15 cellular contexts compared by ENCODE assay signal in the genomic region with DNA sequence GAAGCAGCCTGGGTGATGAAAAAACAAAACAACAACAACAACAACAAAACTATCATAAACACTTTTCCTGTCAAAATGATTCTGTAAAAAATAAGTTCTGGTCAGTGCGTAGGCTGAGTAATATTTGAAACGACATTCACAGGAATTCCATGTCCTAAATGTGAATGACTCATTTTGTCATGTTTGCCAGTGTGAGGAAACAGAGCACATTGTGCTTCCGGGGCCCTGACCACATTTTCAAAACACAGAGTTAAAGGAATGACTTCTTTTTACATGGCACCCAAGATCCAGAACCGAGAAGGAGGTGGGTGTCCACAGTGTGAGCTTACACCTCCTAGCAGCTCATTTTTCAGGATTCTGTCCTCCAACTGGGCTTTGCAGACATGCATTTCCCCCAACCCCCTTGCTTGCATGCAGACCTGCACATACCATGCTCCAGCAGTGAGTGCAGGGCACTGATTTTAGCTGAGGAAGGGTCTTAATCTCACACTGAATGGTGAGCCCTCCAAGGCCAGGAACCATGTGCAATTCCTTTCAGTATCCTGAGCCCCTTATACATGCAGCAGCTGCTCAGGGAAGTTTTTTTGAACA. TPM values are rescaled to one million over a fixed set of nuclear protein-coding genes. Genes with fewer than 3 reads are reported as not detected.
DNase-seq lines count a peak whose midpoint lies in the region; ATAC-seq, FAIRE-seq and TF ChIP-seq lines count a peak whose summit lies in the region.
"Had no signal": no experiment of that assay in that cellular context is flagged by ENCODE, and none has a peak within 500 bp of the region (broad histone marks: within the 10 kb centered on the region; RNA-seq: fewer than 3 reads in every experiment).

No MANE protein-coding gene starts in this region.

- POLR2A ChIA-PET in activated CD8-positive, alpha-beta T cell treated with anti-CD3 and anti-CD28 coated beads for 36 hours (lab: Charles Lee): no interaction called here

- H3K4me2 ChIP-seq in fibroblast of lung (ENCODE audit: extremely low read depth, insufficient read depth, low read length): no peak overlapping the region

- H3K27ac Mint-ChIP-seq in CD14-positive monocyte: peak overlapping the region; percentile 83 to 94 (median 88)
- no peak overlapping the region for H3K27ac Mint-ChIP-seq in activated CD8-positive, alpha-beta T cell treated with anti-CD3 and anti-CD28 coated beads for 36 hours
- H3K27ac Mint-ChIP-seq: activated CD4-positive, alpha-beta T cell treated with anti-CD3 and anti-CD28 coated beads for 36 hours; IgD-negative memory B cell had no signal

- in situ Hi-C loops in gastrocnemius medialis (cut with MboI; ENCODE audit: low sequenced_read_pairs in 4 of 4): no loop called here

- intact Hi-C loops in CD14-positive monocyte (cut with micrococcal nuclease) (no loop called here), gastrocnemius medialis (cut with DNase I; ENCODE audit: low total_unique reads) (no loop called here)
- intact Hi-C loops in activated CD8-positive, alpha-beta T cell treated with anti-CD3 and anti-CD28 coated beads for 36 hours (cut with micrococcal nuclease): no loop called here

- ATAC-seq in activated CD8-positive, alpha-beta T cell treated with anti-CD3 and anti-CD28 coated beads for 36 hours: no peak
- ATAC-seq in HG03039 (IDR thresholded peaks at IDR 0.05; ENCODE audit: unreplicated experiment): no peak
- no peak for ATAC-seq in gastrocnemius medialis
- ATAC-seq: activated CD4-positive, alpha-beta T cell treated with anti-CD3 and anti-CD28 coated beads for 36 hours had no signal

- FAIRE-seq in RCC 7860 (lab: Jason Lieb, UNC): peak; percentile 45

- no peaks in the 10 kb centered on the region for H4K20me1 ChIP-seq in fibroblast of lung (ENCODE audit: control insufficient read depth, extremely low read depth, insufficient read depth, low read length)

- TF ChIP-seq CTCF in CD14-positive monocyte (IDR thresholded peaks at IDR 0.05) (no peak), fibroblast of lung (conservative IDR thresholded peaks at IDR 0.05 in 1 of 2, IDR thresholded peaks at IDR 0.05 in 1 of 2; ENCODE audit: low read depth in 1 of 2, low read length in 2 of 2) (no peak), neutrophil (IDR thresholded peaks at IDR 0.05) (no peak), gastrocnemius medialis (IDR thresholded peaks at IDR 0.05 in 4 of 5, conservative IDR thresholded peaks at IDR 0.05 in 1 of 5) (no peak)
- TF ChIP-seq CTCF in activated CD8-positive, alpha-beta T cell treated with anti-CD3 and anti-CD28 coated beads for 36 hours (IDR thresholded peaks at IDR 0.05): no peak

- no peaks in the 10 kb centered on the region for H3K79me2 ChIP-seq in fibroblast of lung (ENCODE audit: control insufficient read depth, insufficient read depth, low read length)

- H3K4me1 ChIP-seq in fibroblast of lung (ENCODE audit: control insufficient read depth, extremely low read depth, insufficient read depth, low read length) (no peaks in the 10 kb centered on the region), neutrophil (ENCODE audit: control insufficient read depth in 1 of 2, insufficient read depth in 1 of 2, low read depth in 1 of 2, low read length in 1 of 2) (peaks cover 23 to 41% of the 10 kb centered on the region in 2 experiments), gastrocnemius medialis (no peaks in the 10 kb centered on the region)
- H3K4me1 ChIP-seq: uterus had no signal

- H3K4me3 Mint-ChIP-seq in CD14-positive monocyte: peak overlapping the region in 1 of 2 donors; percentile 82
- no peak overlapping the region for H3K4me3 Mint-ChIP-seq in activated CD8-positive, alpha-beta T cell treated with anti-CD3 and anti-CD28 coated beads for 36 hours
- H3K4me3 Mint-ChIP-seq: activated CD4-positive, alpha-beta T cell treated with anti-CD3 and anti-CD28 coated beads for 36 hours; IgD-negative memory B cell had no signal

- peaks cover 0 to 3% (median 0%) of the 10 kb centered on the region in 7 donors for H3K9me3 Mint-ChIP-seq in CD14-positive monocyte
- H3K9me3 Mint-ChIP-seq in activated CD8-positive, alpha-beta T cell treated with anti-CD3 and anti-CD28 coated beads for 36 hours: no peaks in the 10 kb centered on the region
- H3K9me3 Mint-ChIP-seq: IgD-negative memory B cell had no signal

- CTCF ChIA-PET in activated CD8-positive, alpha-beta T cell treated with anti-CD3 and anti-CD28 coated beads for 36 hours (lab: Charles Lee): interaction anchor here (1.0 to 1.4 kb wide), 2 partner anchors 35 to 122 kb away, joined by 3 read pairs; no protein-coding TSS in a partner anchor

- peaks cover 50% of the 10 kb centered on the region for H3K4me1 Mint-ChIP-seq in CD14-positive monocyte
- no peaks in the 10 kb centered on the region for H3K4me1 Mint-ChIP-seq in activated CD8-positive, alpha-beta T cell treated with anti-CD3 and anti-CD28 coated beads for 36 hours (ENCODE audit: low read depth)
- H3K4me1 Mint-ChIP-seq: IgD-negative memory B cell had no signal

- no peaks in the 10 kb centered on the region for H3K36me3 Mint-ChIP-seq in CD14-positive monocyte
- H3K36me3 Mint-ChIP-seq in activated CD8-positive, alpha-beta T cell treated with anti-CD3 and anti-CD28 coated beads for 36 hours (ENCODE audit: low read depth): no peaks in the 10 kb centered on the region
- H3K36me3 Mint-ChIP-seq: IgD-negative memory B cell had no signal

- peaks cover 0 to 1% (median 0%) of the 10 kb centered on the region in 3 donors for H3K27me3 Mint-ChIP-seq in CD14-positive monocyte (ENCODE audit: low read depth in 3 of 3)
- peaks cover 7% of the 10 kb centered on the region for H3K27me3 Mint-ChIP-seq in activated CD8-positive, alpha-beta T cell treated with anti-CD3 and anti-CD28 coated beads for 36 hours

- H3K36me3 ChIP-seq in fibroblast of lung (ENCODE audit: control insufficient read depth, insufficient read depth, low read length): no peaks in the 10 kb centered on the region
- no peaks in the 10 kb centered on the region for H3K36me3 ChIP-seq in neutrophil
- H3K36me3 ChIP-seq in gastrocnemius medialis: no peaks in the 10 kb centered on the region
- H3K36me3 ChIP-seq: uterus had no signal

- no peak for TF ChIP-seq POLR2A in gastrocnemius medialis (IDR thresholded peaks at IDR 0.05)

- H3K9ac ChIP-seq in fibroblast of lung (ENCODE audit: insufficient read depth, low read length): no peak overlapping the region

- DNase-seq in CD14-positive monocyte (ENCODE audit: low spot score) (no peak), RCC 7860 (ENCODE audit: low spot score) (no peak), fibroblast of lung (ENCODE audit: low read depth in 2 of 2) (peak; percentile 48 to 78), NCI-H2081 (lab: John Stamatoyannopoulos, UW) (no peak), gastrocnemius medialis (no peak)
- DNase-seq in activated CD8-positive, alpha-beta T cell treated with anti-CD3 and anti-CD28 coated beads for 36 hours: no peak
- DNase-seq: activated CD4-positive, alpha-beta T cell treated with anti-CD3 and anti-CD28 coated beads for 36 hours; activated naive CD4-positive, alpha-beta T cell treated with Interleukin-2 at 50 U/mL for 16 hours; C1 segment of cervical spinal cord; NCI-H2171 treated with DMSO at 0.1 percent for 48 hours; SHP77; uterus had no signal

- no peaks in the 10 kb centered on the region for H3K9me3 ChIP-seq in fibroblast of lung (ENCODE audit: control insufficient read depth, insufficient read depth, low read depth, low read length)
- no peaks in the 10 kb centered on the region for H3K9me3 ChIP-seq in neutrophil
- no peaks in the 10 kb centered on the region for H3K9me3 ChIP-seq in gastrocnemius medialis
- H3K9me3 ChIP-seq: uterus had no signal

- no peak overlapping the region for H2AFZ ChIP-seq in fibroblast of lung (ENCODE audit: low read length)

- no peak overlapping the region for H3K27ac ChIP-seq in fibroblast of lung (ENCODE audit: insufficient read depth, low read length)
- peak overlapping the region; percentile 70 for H3K27ac ChIP-seq in neutrophil
- peak overlapping the region in 1 of 4 donors; percentile 38 for H3K27ac ChIP-seq in gastrocnemius medialis
- H3K27ac ChIP-seq: uterus had no signal

- no peak overlapping the region for H3K4me3 ChIP-seq in fibroblast of lung (replicated peaks in 1 of 4; ENCODE audit: control extremely low read depth in 1 of 4, insufficient read depth in 1 of 4, low read depth in 3 of 4, low read length in 4 of 4)
- H3K4me3 ChIP-seq in neutrophil (ENCODE audit: low read depth in 1 of 2, low read length in 1 of 2): no peak overlapping the region
- no peak overlapping the region for H3K4me3 ChIP-seq in gastrocnemius medialis
- H3K4me3 ChIP-seq: uterus had no signal

- H3K27me3 ChIP-seq in fibroblast of lung (ENCODE audit: control insufficient read depth, insufficient read depth, low read length): no peaks in the 10 kb centered on the region
- no peaks in the 10 kb centered on the region for H3K27me3 ChIP-seq in neutrophil
- peaks cover 0 to 10% (median 0%) of the 10 kb centered on the region in 3 donors for H3K27me3 ChIP-seq in gastrocnemius medialis
- H3K27me3 ChIP-seq: uterus had no signal

RNA-seq across cellular contexts. Expression of gene CLRN3, which starts 3.0 kb away (rescaled TPM):
- polyA plus RNA-seq in CD14-positive monocyte (under 1 TPM in 1 of 2 donors, not detected in 1; 0.16 TPM), fibroblast of lung (not detected in 2 replicates)
- total RNA-seq in fibroblast of lung (not detected in 2 replicates), gastrocnemius medialis (under 1 TPM in 1 of 4 donors, not detected in 3; 0.27 TPM)
- not detected in 2 replicates for polyA plus RNA-seq in fibroblast of lung (2012)
- polyA minus RNA-seq in fibroblast of lung (ENCODE audit: low replicate concordance): not detected in 2 replicates
- not detected for total RNA-seq in activated CD8-positive, alpha-beta T cell treated with anti-CD3 and anti-CD28 coated beads for 36 hours
- total RNA-seq: activated CD4-positive, alpha-beta T cell treated with anti-CD3 and anti-CD28 coated beads for 36 hours; uterus had no signal
- polyA plus RNA-seq: IgD-negative memory B cell had no signal

RNA-seq across cellular contexts. Expression of gene PTPRE, which starts 17.2 kb away (rescaled TPM):
- polyA plus RNA-seq in CD14-positive monocyte (100 to 1,000 TPM in 1 of 2 donors, 10 to 100 TPM in 1; 95.2 to 125 TPM), fibroblast of lung (0.75 and 1.2 TPM in 2 replicates)
- total RNA-seq in fibroblast of lung (1.0 and 1.8 TPM in 2 replicates), gastrocnemius medialis (1 to 10 TPM in 3 of 4 donors, under 1 TPM in 1; 0.97 to 2.2 (median 1.6) TPM)
- polyA plus RNA-seq in fibroblast of lung (2012): 0.91 and 1.1 TPM in 2 replicates
- 2.2 and 3.1 TPM in 2 replicates for polyA minus RNA-seq in fibroblast of lung (ENCODE audit: low replicate concordance)
- total RNA-seq in activated CD8-positive, alpha-beta T cell treated with anti-CD3 and anti-CD28 coated beads for 36 hours: 10 to 100 TPM; 19.9 to 22.3 TPM

Comparison
In these comparisons a context has a peak if more than half of its experiments do, and no peak if none do; other contexts are left out.
1. DNase-seq: peak in fibroblast of lung (2 of 2); none in CD14-positive monocyte (single experiment), RCC 7860 (single experiment), NCI-H2081 (0 of 2), activated CD8-positive, alpha-beta T cell treated with anti-CD3 and anti-CD28 coated beads for 36 hours (single experiment) and gastrocnemius medialis (0 of 2).